8 cellular contexts compared by ENCODE assay signal in genomic region chr11:96112192-96113099, GRCh38.
A peak's percentile ranks its signal among the peaks of the same experiment; 100 is the strongest.
DNase-seq lines count a peak whose midpoint lies in the region; ATAC-seq and TF ChIP-seq lines count a peak whose summit lies in the region.

No MANE protein-coding gene starts in this region.

- H3K4me2 ChIP-seq in mesenchymal stem cell (ENCODE audit: low read length, poor library complexity, severe bottlenecking) = no peak overlapping the region

- H4K91ac ChIP-seq in mesenchymal stem cell (ENCODE audit: low read length) = no peak overlapping the region

- no peak overlapping the region for H2AFZ ChIP-seq in mesenchymal stem cell (ENCODE audit: low read depth, low read length)

- no peak overlapping the region for H3K18ac ChIP-seq in mesenchymal stem cell (ENCODE audit: low read depth in 1 of 2, low read length in 2 of 2)

- no peak for TF ChIP-seq CTCF in omental fat pad (IDR thresholded peaks at IDR 0.05)

- peak overlapping the region; percentile 85 for H3K9ac ChIP-seq in mesenchymal stem cell (ENCODE audit: low read length)

- no peak overlapping the region for H2BK15ac ChIP-seq in mesenchymal stem cell (ENCODE audit: low read depth, poor library complexity, severe bottlenecking)

- H3K79me1 ChIP-seq in mesenchymal stem cell (replicated peaks; ENCODE audit: low read length, poor library complexity, severe bottlenecking) = peaks cover 33% of the 10 kb centered on the region

- no peak overlapping the region for H4K8ac ChIP-seq in mesenchymal stem cell (ENCODE audit: low read length)

- H2AK5ac ChIP-seq in mesenchymal stem cell (ENCODE audit: low read length, severe bottlenecking) = peak overlapping the region; percentile 54

- no peak overlapping the region for H3K27ac ChIP-seq in mesenchymal stem cell (ENCODE audit: low read length, poor library complexity, severe bottlenecking)

- ATAC-seq in GM18498 (IDR thresholded peaks at IDR 0.05; ENCODE audit: unreplicated experiment) (peak; percentile 93), GM21526 (IDR thresholded peaks at IDR 0.05; ENCODE audit: low FRiP score, unreplicated experiment) (peak; percentile 81), omental fat pad (ENCODE audit: low FRiP score) (no peak)

- H2BK12ac ChIP-seq in mesenchymal stem cell (ENCODE audit: low read length in 2 of 2) = no peak overlapping the region

- no peak overlapping the region for H2BK120ac ChIP-seq in mesenchymal stem cell (ENCODE audit: low read depth, low read length)

- H3K4ac ChIP-seq in mesenchymal stem cell (ENCODE audit: low read depth in 1 of 2, low read length in 2 of 2) = peak overlapping the region in 1 of 2 experiments; percentile 31

- DNase-seq in NCI-H69 (lab: John Stamatoyannopoulos, UW) (peak; percentile 18), mesenchymal stem cell (peak; percentile 49), NCI-H1092 treated with DMSO at 0.1 percent for 48 hours (lab: John Stamatoyannopoulos, UW) (no peak), omental fat pad (ENCODE audit: low spot score) (no peak)
- no peak for DNase-seq in central memory CD4-positive, alpha-beta T cell
- no peak for DNase-seq in activated naive CD4-positive, alpha-beta T cell treated with anti-CD3 and anti-CD28 coated beads, Interleukin-2, amount 50 U/mL, for 16 hours

- H2BK5ac ChIP-seq in mesenchymal stem cell (ENCODE audit: low read depth, low read length, poor library complexity, severe bottlenecking) = no peak overlapping the region

- H3K23ac ChIP-seq in mesenchymal stem cell (ENCODE audit: low read length in 2 of 2) = no peak overlapping the region

- no peaks in the 10 kb centered on the region for H3K9me3 ChIP-seq in mesenchymal stem cell (ENCODE audit: control insufficient read depth, low read length)

- H3K36me3 ChIP-seq in mesenchymal stem cell (ENCODE audit: control insufficient read depth in 1 of 2, insufficient read depth in 2 of 2, low read depth in 1 of 2, low read length in 2 of 2) = no peaks in the 10 kb centered on the region

- peak overlapping the region in 1 of 2 experiments; percentile 52 for H3K4me3 ChIP-seq in mesenchymal stem cell (ENCODE audit: insufficient read depth in 1 of 2, low read depth in 1 of 2, low read length in 2 of 2)

- H3K27me3 ChIP-seq in mesenchymal stem cell (ENCODE audit: control insufficient read depth in 1 of 2, insufficient read depth in 1 of 2, low read length in 2 of 2) = no peaks in the 10 kb centered on the region

- no peak overlapping the region for H3K14ac ChIP-seq in mesenchymal stem cell (ENCODE audit: low read length in 2 of 2)

- WGBS in mesenchymal stem cell = 97% methylated on average over 4 of the region's 5 CpGs

- H3K4me1 ChIP-seq in mesenchymal stem cell (ENCODE audit: control insufficient read depth, insufficient read depth, low read depth, low read length) = peaks cover 2% of the 10 kb centered on the region

Comparison
In these comparisons a context has a peak if more than half of its experiments do, and no peak if none do; other contexts are left out.
1. DNase-seq: peak in NCI-H69 (single experiment) and mesenchymal stem cell (single experiment); none in central memory CD4-positive, alpha-beta T cell (single experiment), activated naive CD4-positive, alpha-beta T cell treated with anti-CD3 and anti-CD28 coated beads, Interleukin-2, amount 50 U/mL, for 16 hours (single experiment), NCI-H1092 treated with DMSO at 0.1 percent for 48 hours (single experiment) and omental fat pad (single experiment).